ENCODE assay signal across 1 cellular context in genomic region chr1:161021168-161021958, GRCh38.
TF ChIP-seq lines count a peak whose summit lies in the region.

No MANE protein-coding gene starts in this region.

TF ChIP-seq in K562, 482 proteins besides CTCF, POLR2A, EP300 and RAD21 (continues in another document):
- TF ChIP-seq CC2D1A (IDR thresholded peaks at IDR 0.05) (0 out of 2 replicates have a peak, but pooled peaks have one; percentile 37), ZFPM2 (CRISPR knock-in tag; IDR thresholded peaks at IDR 0.05) (no peak), MLLT1 (IDR thresholded peaks at IDR 0.05) (0 out of 4 replicates have a peak, but pooled peaks of 1 of the 2 experiments have one; percentile 26), KHSRP (IDR thresholded peaks at IDR 0.05) (no peak), ZEB2 (IDR thresholded peaks at IDR 0.05) (peak; percentile 99), MNT (conservative IDR thresholded peaks at IDR 0.05) (0 out of 4 replicates have a peak, but pooled peaks of 1 of the 2 experiments have one; percentile 42), CXXC5 (CRISPR knock-in tag; IDR thresholded peaks at IDR 0.05) (0 out of 2 replicates have a peak, but pooled peaks have one; percentile 32), MBD1 (CRISPR knock-in tag; IDR thresholded peaks at IDR 0.05) (no peak), TOE1 (IDR thresholded peaks at IDR 0.05; ENCODE audit: borderline replicate concordance) (0 out of 2 replicates have a peak, but pooled peaks have one; percentile 13), TOE1 (CRISPR knock-in tag; IDR thresholded peaks at IDR 0.05; ENCODE audit: borderline replicate concordance, low read depth) (no peak), TAF9B (IDR thresholded peaks at IDR 0.05; ENCODE audit: partially characterized antibody) (peak; percentile 3), CBX3 (IDR thresholded peaks at IDR 0.05; ENCODE audit: borderline replicate concordance in 1 of 2, low read length in 2 of 2) (no peak), POLR2G (IDR thresholded peaks at IDR 0.05; ENCODE audit: low read depth, low read length) (peak; percentile 9; the same call in 1 of the 2 replicates), ASH1L (IDR thresholded peaks at IDR 0.05; ENCODE audit: borderline replicate concordance, low read depth, partially characterized antibody) (peak; percentile 87), CTBP1 (IDR thresholded peaks at IDR 0.05; ENCODE audit: borderline replicate concordance) (peak; percentile 90; the same call in 1 of the 2 replicates), HCFC1 (IDR thresholded peaks at IDR 0.05; ENCODE audit: low read depth, low read length) (peak; percentile 40), EWSR1 (IDR thresholded peaks at IDR 0.05; ENCODE audit: borderline replicate concordance, low read depth, partially characterized antibody) (no peak), L3MBTL2 (IDR thresholded peaks at IDR 0.05) (peak; percentile 76), ZNF407 (IDR thresholded peaks at IDR 0.05; ENCODE audit: low read depth) (peak; percentile 49; the same call in 1 of the 2 replicates), ELF1 (tag; IDR thresholded peaks at IDR 0.05) (peak; percentile 86), SIN3B (IDR thresholded peaks at IDR 0.05; ENCODE audit: low read depth) (0 out of 2 replicates have a peak, but pooled peaks have one; percentile 15), NKRF (IDR thresholded peaks at IDR 0.05; ENCODE audit: borderline replicate concordance) (0 out of 2 replicates have a peak, but pooled peaks have one; percentile 37), ZBTB40 (IDR thresholded peaks at IDR 0.05) (peak; percentile 32), ZBTB40 (CRISPR knock-in tag; IDR thresholded peaks at IDR 0.05) (no peak)
